In the genomic region with DNA sequence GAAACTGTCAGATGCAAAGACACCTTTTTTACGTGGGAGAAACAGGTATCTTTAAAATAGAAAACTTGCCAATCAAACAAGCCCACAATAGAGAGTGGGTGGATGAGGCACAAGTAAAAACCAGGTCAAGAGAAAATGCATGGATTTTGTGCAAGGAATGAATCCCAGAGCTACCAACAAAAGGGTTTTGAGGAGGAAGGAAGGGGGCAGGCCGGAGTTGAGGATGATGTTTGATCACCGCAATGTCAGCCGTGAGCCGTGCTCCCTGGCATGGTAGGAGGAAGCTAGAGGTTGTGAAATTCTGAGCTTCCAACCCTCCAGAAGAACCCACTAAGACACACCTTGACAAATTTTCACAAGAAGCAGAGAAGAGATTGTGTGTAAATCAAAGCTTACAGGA, we compare ENCODE assay signal across 21 cellular contexts. TPM values are rescaled to one million over a fixed set of nuclear protein-coding genes. Genes with fewer than 3 reads are reported as not detected.
A peak's percentile ranks its signal among the peaks of the same experiment; 100 is the strongest.
DNase-seq lines count a peak whose midpoint lies in the region; ATAC-seq and TF ChIP-seq lines count a peak whose summit lies in the region.
"Had no signal": no experiment of that assay in that cellular context is flagged by ENCODE, and none has a peak within 500 bp of the region (broad histone marks: within the 10 kb centered on the region; RNA-seq: fewer than 3 reads in every experiment).

No MANE protein-coding gene starts in this region.

- H3K9me3 Mint-ChIP-seq in activated naive CD4-positive, alpha-beta T cell treated with anti-CD3 and anti-CD28 coated beads, Interleukin-2, amount 10 ng/mL, durations not matched to agents 7 days and 5 days: peaks cover 17% of the 10 kb centered on the region

- H3K27ac ChIP-seq in left ventricle myocardium inferior (replicated peaks): peak overlapping the region; percentile 66
- H3K27ac ChIP-seq in right atrium auricular region: no peak overlapping the region
- peak overlapping the region; percentile 47 for H3K27ac ChIP-seq in angular gyrus (ENCODE audit: low read depth, low read length)
- H3K27ac ChIP-seq in neutrophil: peak overlapping the region; percentile 55
- no peak overlapping the region for H3K27ac ChIP-seq in upper lobe of right lung
- H3K27ac ChIP-seq: GM23248 had no signal

- no peak for ATAC-seq in upper lobe of right lung
- no peak for ATAC-seq in GM18867 (IDR thresholded peaks at IDR 0.05; ENCODE audit: unreplicated experiment)

- no peak overlapping the region for H3K27ac Mint-ChIP-seq in activated naive CD4-positive, alpha-beta T cell treated with anti-CD3 and anti-CD28 coated beads, Interleukin-2, amount 10 ng/mL, durations not matched to agents 7 days and 5 days

- H3K4me1 ChIP-seq in left ventricle myocardium inferior (peaks cover 47% of the 10 kb centered on the region), right atrium auricular region (peaks cover 0 to 5% of the 10 kb centered on the region in 2 donors), neutrophil (ENCODE audit: control insufficient read depth in 1 of 2, insufficient read depth in 1 of 2, low read depth in 1 of 2, low read length in 1 of 2) (peaks cover 17 to 24% of the 10 kb centered on the region in 2 experiments), upper lobe of right lung (no peaks in the 10 kb centered on the region)

- H3K36me3 ChIP-seq in left ventricle myocardium inferior: no peaks in the 10 kb centered on the region
- H3K36me3 ChIP-seq in right atrium auricular region: no peaks in the 10 kb centered on the region
- H3K36me3 ChIP-seq in neutrophil: peaks cover 46% of the 10 kb centered on the region
- H3K36me3 ChIP-seq in upper lobe of right lung: no peaks in the 10 kb centered on the region

- H3K4me3 ChIP-seq in left ventricle myocardium inferior (no peak overlapping the region), right atrium auricular region (no peak overlapping the region), neutrophil (ENCODE audit: low read depth in 1 of 2, low read length in 1 of 2) (no peak overlapping the region), upper lobe of right lung (no peak overlapping the region)
- H3K4me3 ChIP-seq: GM23248 had no signal

- H3K36me3 Mint-ChIP-seq in activated naive CD4-positive, alpha-beta T cell treated with anti-CD3 and anti-CD28 coated beads, Interleukin-2, amount 10 ng/mL, durations not matched to agents 7 days and 5 days: peaks cover 25% of the 10 kb centered on the region

- H3K9me3 ChIP-seq in left ventricle myocardium inferior (replicated peaks): peaks cover 12% of the 10 kb centered on the region
- no peaks in the 10 kb centered on the region for H3K9me3 ChIP-seq in right atrium auricular region
- H3K9me3 ChIP-seq in neutrophil: no peaks in the 10 kb centered on the region
- no peaks in the 10 kb centered on the region for H3K9me3 ChIP-seq in upper lobe of right lung

- intact Hi-C loops in left ventricle myocardium inferior (cut with micrococcal nuclease): no loop called here
- intact Hi-C loops in upper lobe of right lung (cut with DNase I): loop anchor here (5.0 kb wide), 1 partner anchor 174 kb away; no protein-coding TSS in a partner anchor

- no peak overlapping the region for H3K4me3 Mint-ChIP-seq in activated naive CD4-positive, alpha-beta T cell treated with anti-CD3 and anti-CD28 coated beads, Interleukin-2, amount 10 ng/mL, durations not matched to agents 7 days and 5 days

- no peaks in the 10 kb centered on the region for H3K4me1 Mint-ChIP-seq in activated naive CD4-positive, alpha-beta T cell treated with anti-CD3 and anti-CD28 coated beads, Interleukin-2, amount 10 ng/mL, durations not matched to agents 7 days and 5 days

- H3K27me3 Mint-ChIP-seq in activated naive CD4-positive, alpha-beta T cell treated with anti-CD3 and anti-CD28 coated beads, Interleukin-2, amount 10 ng/mL, durations not matched to agents 7 days and 5 days: peaks cover 7% of the 10 kb centered on the region

- CTCF ChIA-PET in activated naive CD4-positive, alpha-beta T cell treated with anti-CD3 and anti-CD28 coated beads, Interleukin-2, amount 10 ng/mL, durations not matched to agents 7 days and 5 days (lab: Charles Lee): interaction anchor here (1.3 to 1.7 kb wide), 2 partner anchors 10 to 246 kb away, joined by 3 to 4 read pairs; no protein-coding TSS in a partner anchor

- H3K27me3 ChIP-seq in left ventricle myocardium inferior (ENCODE audit: low read depth): no peaks in the 10 kb centered on the region
- no peaks in the 10 kb centered on the region for H3K27me3 ChIP-seq in right atrium auricular region
- no peaks in the 10 kb centered on the region for H3K27me3 ChIP-seq in neutrophil
- H3K27me3 ChIP-seq in upper lobe of right lung: no peaks in the 10 kb centered on the region

- DNase-seq in left ventricle myocardium inferior (no peak), right atrium auricular region (ENCODE audit: low spot score) (no peak), upper lobe of right lung (peak; percentile 21), GM19240 (ENCODE audit: insufficient read length, low spot score) (no peak)
- DNase-seq in activated naive CD4-positive, alpha-beta T cell treated with anti-CD3 and anti-CD28 coated beads, Interleukin-2, amount 10 ng/mL, durations not matched to agents 7 days and 5 days: no peak
- DNase-seq: DMS153, DND-41, GM23248, H7, MV-4-11, NCI-H1105, NCI-H146, NCI-H1930, NCI-H2107, NCI-H524, NCI-H774 had no signal

- no peak for TF ChIP-seq CTCF in left ventricle myocardium inferior (IDR thresholded peaks at IDR 0.05; ENCODE audit: borderline replicate concordance)
- TF ChIP-seq CTCF in right atrium auricular region (IDR thresholded peaks at IDR 0.05): no peak
- no peak for TF ChIP-seq CTCF in neutrophil (IDR thresholded peaks at IDR 0.05)
- TF ChIP-seq CTCF in upper lobe of right lung (IDR thresholded peaks at IDR 0.05): no peak

RNA-seq across cellular contexts. Expression of a gene that starts 53.2 kb away (rescaled TPM):
- total RNA-seq in left ventricle myocardium inferior (47.7 TPM), right atrium auricular region (10 to 100 TPM in 1 of 2 donors, 1 to 10 TPM in 1; 8.0 to 18.9 TPM), upper lobe of right lung (8.2 TPM)
- total RNA-seq: A673, GM23248, HT-29 had no signal

Comparison
In these comparisons a context has a peak if more than half of its experiments do, and no peak if none do; other contexts are left out.
1. H3K27ac ChIP-seq: peak in left ventricle myocardium inferior (single experiment), angular gyrus (single experiment) and neutrophil (single experiment); none in right atrium auricular region (0 of 2) and upper lobe of right lung (single experiment).